Comparison of ENCODE assay signal across 11 cellular contexts in genomic region chr10:22765660-22766547, GRCh38. TPM values are rescaled to one million over a fixed set of nuclear protein-coding genes. Genes with fewer than 3 reads are reported as not detected.
DNase-seq lines count a peak whose midpoint lies in the region; ATAC-seq and TF ChIP-seq lines count a peak whose summit lies in the region.
"Had no signal": no experiment of that assay in that cellular context is flagged by ENCODE, and none has a peak within 500 bp of the region (broad histone marks: within the 10 kb centered on the region; RNA-seq: fewer than 3 reads in every experiment).

No MANE protein-coding gene starts in this region.

- H3K9me3 Mint-ChIP-seq in T-helper 2 cell treated with Interferon-gamma antibody and Interleukin-4, amounts not matched to agents 5 μg/mL and 100 μg/mL, for 36 hours, result peaks cover 8% of the 10 kb centered on the region

- ATAC-seq in GM18498 (IDR thresholded peaks at IDR 0.05; ENCODE audit: unreplicated experiment) (peak; percentile 69), GM21367 (IDR thresholded peaks at IDR 0.05; ENCODE audit: unreplicated experiment) (peak; percentile 66), HG03342 (IDR thresholded peaks at IDR 0.05; ENCODE audit: unreplicated experiment) (peak; percentile 72), omental fat pad (ENCODE audit: low FRiP score) (no peak)

- TF ChIP-seq CTCF in coronary artery (IDR thresholded peaks at IDR 0.05) (no peak), omental fat pad (IDR thresholded peaks at IDR 0.05) (no peak)

- peak overlapping the region; percentile 47 to 68 for H3K27ac ChIP-seq in coronary artery

- no peak overlapping the region for H3K4me3 ChIP-seq in coronary artery

- no peak overlapping the region for H3K27ac Mint-ChIP-seq in T-helper 2 cell treated with Interferon-gamma antibody and Interleukin-4, amounts not matched to agents 5 μg/mL and 100 μg/mL, for 36 hours
- H3K27ac Mint-ChIP-seq: CD8-positive, alpha-beta memory T cell; H9 had no signal

- DNase-seq in coronary artery (ENCODE audit: low spot score), result no peak
- no peak for DNase-seq in omental fat pad (ENCODE audit: low spot score)
- DNase-seq in AG08395 (ENCODE audit: low spot score), result no peak
- no peak for DNase-seq in T-helper 2 cell treated with Interferon-gamma antibody and Interleukin-4, amounts not matched to agents 5 μg/mL and 100 μg/mL, for 36 hours (ENCODE audit: low spot score)
- DNase-seq in central memory CD4-positive, alpha-beta T cell, result no peak
- DNase-seq: CD8-positive, alpha-beta memory T cell; H9; SHP77 treated with DMSO at 0.1 percent for 48 hours had no signal

- H3K27me3 Mint-ChIP-seq in T-helper 2 cell treated with Interferon-gamma antibody and Interleukin-4, amounts not matched to agents 5 μg/mL and 100 μg/mL, for 36 hours (ENCODE audit: low read depth), result no peaks in the 10 kb centered on the region

- H3K36me3 Mint-ChIP-seq in T-helper 2 cell treated with Interferon-gamma antibody and Interleukin-4, amounts not matched to agents 5 μg/mL and 100 μg/mL, for 36 hours (ENCODE audit: low read depth), result no peaks in the 10 kb centered on the region

- H3K4me3 Mint-ChIP-seq in T-helper 2 cell treated with Interferon-gamma antibody and Interleukin-4, amounts not matched to agents 5 μg/mL and 100 μg/mL, for 36 hours, result no peak overlapping the region
- H3K4me3 Mint-ChIP-seq: CD8-positive, alpha-beta memory T cell; H9 had no signal

- H3K4me1 Mint-ChIP-seq in T-helper 2 cell treated with Interferon-gamma antibody and Interleukin-4, amounts not matched to agents 5 μg/mL and 100 μg/mL, for 36 hours (ENCODE audit: low read depth), result no peaks in the 10 kb centered on the region
- H3K4me1 Mint-ChIP-seq: CD8-positive, alpha-beta memory T cell had no signal

RNA-seq across cellular contexts. Expression of gene PIP4K2A, which starts 51.5 kb away (rescaled TPM):
- total RNA-seq in omental fat pad, result 10 to 100 TPM; 16.2 to 32.5 (median 30.4) TPM
